Comparison of ENCODE assay signal across 7 cellular contexts in genomic region chr15:74857671-74858365, GRCh38. TPM values are rescaled to one million over a fixed set of nuclear protein-coding genes. Genes with fewer than 3 reads are reported as not detected.
DNase-seq lines count a peak whose midpoint lies in the region; ATAC-seq and TF ChIP-seq lines count a peak whose summit lies in the region.

No MANE protein-coding gene starts in this region.

- H3K27ac Mint-ChIP-seq in activated B cell treated with CpG ODN at 0.5 μM for 24 hours (peak overlapping the region; percentile 83), progenitor cell of endocrine pancreas (peak overlapping the region; percentile 84), WTC11 (no peak overlapping the region)

- no peak for DNase-seq in activated B cell treated with CpG ODN at 0.5 μM for 24 hours
- no peak for DNase-seq in progenitor cell of endocrine pancreas (ENCODE audit: low spot score, unreplicated experiment)
- no peak for DNase-seq in WTC11 (ENCODE audit: low spot score)
- no peak for DNase-seq in LoVo (ENCODE audit: low spot score)

- H3K4me1 Mint-ChIP-seq in activated B cell treated with CpG ODN at 0.5 μM for 24 hours (peaks cover 52% of the 10 kb centered on the region), progenitor cell of endocrine pancreas (ENCODE audit: low read depth) (no peaks in the 10 kb centered on the region), WTC11 (no peaks in the 10 kb centered on the region)

- TF ChIP-seq CTCF in activated B cell treated with CpG ODN at 0.5 μM for 24 hours (IDR thresholded peaks at IDR 0.05) (no peak), progenitor cell of endocrine pancreas (IDR thresholded peaks at IDR 0.05; ENCODE audit: unreplicated experiment) (no peak), WTC11 (IDR thresholded peaks at IDR 0.05) (no peak)

- CTCF ChIA-PET in activated B cell treated with CpG ODN at 0.5 μM for 24 hours (lab: Charles Lee) = interaction anchor here (1.3 to 3.9 kb wide), 2 partner anchors 12 to 43 kb away, joined by 6 to 22 read pairs; no protein-coding TSS in a partner anchor
- CTCF ChIA-PET in WTC11 (lab: Charles Lee) = interaction anchor here (0.5 to 1.6 kb wide), 3 partner anchors 44 to 1018 kb away, joined by 3 to 7 read pairs (median 3); no protein-coding TSS in a partner anchor

- POLR2A ChIA-PET in activated B cell treated with CpG ODN at 0.5 μM for 24 hours (lab: Charles Lee) (interaction anchor here (0.5 to 4.9 kb wide), 11 partner anchors 12 to 149 kb away, joined by 3 to 42 read pairs (median 6); partner anchors contain the start of genes COX5A, MPI, SCAMP2 and ULK3), WTC11 (lab: Charles Lee) (no interaction called here)

- peak; percentile 18 for ATAC-seq in GM18511 (IDR thresholded peaks at IDR 0.05; ENCODE audit: unreplicated experiment)
- peak; percentile 13 for ATAC-seq in GM21786 (IDR thresholded peaks at IDR 0.05; ENCODE audit: unreplicated experiment)
- peak; percentile 35 for ATAC-seq in activated B cell treated with CpG ODN at 0.5 μM for 24 hours (ENCODE audit: low read depth)
- no peak for ATAC-seq in GM19328 (IDR thresholded peaks at IDR 0.05; ENCODE audit: unreplicated experiment)
- no peak for ATAC-seq in WTC11

- no peaks in the 10 kb centered on the region for H3K27me3 Mint-ChIP-seq in activated B cell treated with CpG ODN at 0.5 μM for 24 hours
- H3K27me3 Mint-ChIP-seq in progenitor cell of endocrine pancreas = no peaks in the 10 kb centered on the region
- H3K27me3 Mint-ChIP-seq in WTC11 (ENCODE audit: low read depth) = no peaks in the 10 kb centered on the region

- no peaks in the 10 kb centered on the region for H3K9me3 Mint-ChIP-seq in activated B cell treated with CpG ODN at 0.5 μM for 24 hours
- H3K9me3 Mint-ChIP-seq in progenitor cell of endocrine pancreas (ENCODE audit: low read depth) = no peaks in the 10 kb centered on the region
- no peaks in the 10 kb centered on the region for H3K9me3 Mint-ChIP-seq in WTC11

- intact Hi-C loops in activated B cell treated with CpG ODN at 0.5 μM for 24 hours (cut with micrococcal nuclease) = loop anchor here (1.0 to 2.0 kb wide), 2 partner anchors 12 to 15 kb away; partner anchors contain the start of gene ULK3

- peaks cover 25% of the 10 kb centered on the region for H3K36me3 Mint-ChIP-seq in activated B cell treated with CpG ODN at 0.5 μM for 24 hours (ENCODE audit: low read depth)
- no peaks in the 10 kb centered on the region for H3K36me3 Mint-ChIP-seq in progenitor cell of endocrine pancreas (ENCODE audit: insufficient read depth)
- H3K36me3 Mint-ChIP-seq in WTC11 = peaks cover 4% of the 10 kb centered on the region; the same call in 1 of the 2 replicates

- H3K4me3 Mint-ChIP-seq in activated B cell treated with CpG ODN at 0.5 μM for 24 hours = peak overlapping the region; percentile 44
- H3K4me3 Mint-ChIP-seq in progenitor cell of endocrine pancreas (ENCODE audit: low read depth) = no peak overlapping the region
- no peak overlapping the region for H3K4me3 Mint-ChIP-seq in WTC11

TF ChIP-seq in WTC11, 78 proteins besides CTCF, POLR2A, EP300 and RAD21:
- no peak for TF ChIP-seq ZNF281 (CRISPR knock-in tag; IDR thresholded peaks at IDR 0.05)
- TF ChIP-seq GTF2I (CRISPR knock-in tag; conservative IDR thresholded peaks at IDR 0.05) = no peak
- TF ChIP-seq CDX4 (CRISPR knock-in tag; IDR thresholded peaks at IDR 0.05; ENCODE audit: borderline replicate concordance) = no peak
- no peak for TF ChIP-seq PRRX2 (CRISPR knock-in tag; IDR thresholded peaks at IDR 0.05)
- no peak for TF ChIP-seq ZNF138 (CRISPR knock-in tag; conservative IDR thresholded peaks at IDR 0.05)
- TF ChIP-seq ESRRA (CRISPR knock-in tag; IDR thresholded peaks at IDR 0.05; ENCODE audit: borderline replicate concordance) = no peak
- no peak for TF ChIP-seq MAX (CRISPR knock-in tag; IDR thresholded peaks at IDR 0.05)
- TF ChIP-seq CBFB (CRISPR knock-in tag; IDR thresholded peaks at IDR 0.05; ENCODE audit: low read depth) = no peak

RNA-seq across cellular contexts. Expression of gene ULK3, which starts 14.9 kb away (rescaled TPM):
- 43.6 and 52.1 TPM in 2 replicates for total RNA-seq in activated B cell treated with CpG ODN at 0.5 μM for 24 hours
- total RNA-seq in progenitor cell of endocrine pancreas = 37.3 and 39.8 TPM in 2 replicates
- total RNA-seq in WTC11 (2021) = 34.4 to 38.9 TPM (median 37.4 TPM) in 3 replicates

RNA-seq across cellular contexts. Expression of gene SCAMP2, which starts 15.3 kb away (rescaled TPM):
- total RNA-seq in activated B cell treated with CpG ODN at 0.5 μM for 24 hours (112 and 129 TPM in 2 replicates), progenitor cell of endocrine pancreas (60.0 and 63.0 TPM in 2 replicates), WTC11 (2021) (38.0 to 47.0 TPM (median 39.0 TPM) in 3 replicates)

RNA-seq across cellular contexts. Expression of gene CPLX3, which starts 31.4 kb away (rescaled TPM):
- total RNA-seq in activated B cell treated with CpG ODN at 0.5 μM for 24 hours = 0.20 and 0.22 TPM in 2 replicates
- not detected in 2 replicates for total RNA-seq in progenitor cell of endocrine pancreas
- total RNA-seq in WTC11 (2021) = 0.09 to 0.21 TPM (median 0.09 TPM) in 3 replicates

RNA-seq across cellular contexts. Expression of gene MPI, which starts 32.0 kb away (rescaled TPM):
- total RNA-seq in activated B cell treated with CpG ODN at 0.5 μM for 24 hours (33.1 and 40.2 TPM in 2 replicates), progenitor cell of endocrine pancreas (36.4 and 39.6 TPM in 2 replicates), WTC11 (2021) (36.3 to 65.1 TPM (median 59.8 TPM) in 3 replicates)

RNA-seq across cellular contexts. Expression of gene LMAN1L, which starts 45.2 kb away (rescaled TPM):
- total RNA-seq in activated B cell treated with CpG ODN at 0.5 μM for 24 hours (1.0 and 2.2 TPM in 2 replicates), progenitor cell of endocrine pancreas (not detected in 2 replicates), WTC11 (2021) (not detected in 3 replicates)

Comparison
In these comparisons a context has a peak if more than half of its experiments do, and no peak if none do; other contexts are left out.
1. ATAC-seq: peak in GM18511 (single experiment), GM21786 (single experiment) and activated B cell treated with CpG ODN at 0.5 μM for 24 hours (single experiment); none in GM19328 (single experiment) and WTC11 (single experiment).